In genomic region chr5:118243068-118243467, GRCh38 we compare ENCODE assay signal across 7 cellular contexts.
"Had no signal": no experiment of that assay in that cellular context is flagged by ENCODE, and none has a peak within 500 bp of the region (broad histone marks: within the 10 kb centered on the region; RNA-seq: fewer than 3 reads in every experiment).

No MANE protein-coding gene starts in this region.

- H3K27ac ChIP-seq: HL-60 had no signal

- H3K4me3 Mint-ChIP-seq: IgD-negative memory B cell had no signal

- H3K4me1 Mint-ChIP-seq: IgD-negative memory B cell had no signal

- H3K27me3 Mint-ChIP-seq: IgD-negative memory B cell had no signal

- DNase-seq: IMR-90, KBM-7, KG1 had no signal

- ATAC-seq: HepG2, K562 had no signal

- H3K36me3 Mint-ChIP-seq: IgD-negative memory B cell had no signal

- H3K27ac Mint-ChIP-seq: IgD-negative memory B cell had no signal

- H3K4me3 ChIP-seq: K562 had no signal
